ENCODE assay signal across 13 cellular contexts in genomic region chr6:157240960-157241311, GRCh38.
DNase-seq lines count a peak whose midpoint lies in the region; ATAC-seq and TF ChIP-seq lines count a peak whose summit lies in the region.
"Had no signal": no experiment of that assay in that cellular context is flagged by ENCODE, and none has a peak within 500 bp of the region (broad histone marks: within the 10 kb centered on the region; RNA-seq: fewer than 3 reads in every experiment).

No MANE protein-coding gene starts in this region.

- TF ChIP-seq POLR2A in adrenal gland (IDR thresholded peaks at IDR 0.05): no peak
- TF ChIP-seq POLR2A in tibial nerve (IDR thresholded peaks at IDR 0.05): no peak

- TF ChIP-seq EP300 in tibial nerve (IDR thresholded peaks at IDR 0.05): no peak

- intact Hi-C loops in adrenal gland (cut with DNase I): no loop called here
- intact Hi-C loops in lower lobe of right lung (cut with DNase I): no loop called here

- 83 to 86% (median 85%) methylated on average over 6 to 10 of the region's 10 CpGs for WGBS in adrenal gland, 4 donors
- 73 to 87% methylated on average over 10 of the region's 10 CpGs for WGBS in tibial nerve, 2 donors

- H3K27me3 ChIP-seq in adrenal gland (no peaks in the 10 kb centered on the region), lower lobe of right lung (ENCODE audit: low read depth) (peaks cover 14% of the 10 kb centered on the region), tibial nerve (peaks cover 0 to 8% of the 10 kb centered on the region in 2 donors)

- H3K9me3 ChIP-seq in adrenal gland (replicated peaks in 1 of 3): no peaks in the 10 kb centered on the region
- H3K9me3 ChIP-seq in lower lobe of right lung: no peaks in the 10 kb centered on the region
- H3K9me3 ChIP-seq in tibial nerve: peaks cover 0 to 9% (median 0%) of the 10 kb centered on the region in 4 donors

- H3K4me3 ChIP-seq in adrenal gland: no peak overlapping the region
- H3K4me3 ChIP-seq in lower lobe of right lung: peak overlapping the region; percentile 17
- no peak overlapping the region for H3K4me3 ChIP-seq in tibial nerve

- H3K36me3 ChIP-seq in adrenal gland (replicated peaks in 1 of 2) (no peaks in the 10 kb centered on the region), lower lobe of right lung (no peaks in the 10 kb centered on the region), tibial nerve (no peaks in the 10 kb centered on the region)

- TF ChIP-seq CTCF in adrenal gland (IDR thresholded peaks at IDR 0.05) (no peak), lower lobe of right lung (IDR thresholded peaks at IDR 0.05) (no peak), tibial nerve (IDR thresholded peaks at IDR 0.05) (no peak)

- H3K4me1 ChIP-seq in adrenal gland (replicated peaks in 1 of 2): peaks cover 0 to 25% of the 10 kb centered on the region in 2 donors
- peaks cover 10% of the 10 kb centered on the region for H3K4me1 ChIP-seq in lower lobe of right lung
- peaks cover 0 to 35% (median 17%) of the 10 kb centered on the region in 4 donors for H3K4me1 ChIP-seq in tibial nerve

- DNase-seq in NCI-H748 (lab: John Stamatoyannopoulos, UW; ENCODE audit: unreplicated experiment): peak; percentile 55
- no peak for DNase-seq in NCI-H748 treated with DMSO at 0.1 percent for 48 hours (lab: John Stamatoyannopoulos, UW)
- DNase-seq in adrenal gland: no peak
- no peak for DNase-seq in lower lobe of right lung
- no peak for DNase-seq in tibial nerve (ENCODE audit: low spot score in 2 of 2)
- DNase-seq in effector CD8-positive, alpha-beta T cell (lab: John Stamatoyannopoulos, UW): no peak
- DNase-seq in NCI-H226: no peak
- DNase-seq: effector CD4-positive, alpha-beta T cell; foreskin keratinocyte; GDM1; NCI-H1436 treated with DMSO at 0.1 percent for 48 hours had no signal

- ATAC-seq in lower lobe of right lung: no peak
- no peak for ATAC-seq in GM18858 (IDR thresholded peaks at IDR 0.05; ENCODE audit: unreplicated experiment)

- H3K27ac ChIP-seq in adrenal gland (peak overlapping the region in 3 of 5 donors; percentile 2 to 76 (median 44)), lower lobe of right lung (no peak overlapping the region), tibial nerve (peak overlapping the region in 3 of 4 donors; percentile 13 to 59 (median 57))
- H3K27ac ChIP-seq: 22Rv1, foreskin keratinocyte had no signal
